26 cellular contexts compared by ENCODE assay signal in genomic region chr5:168340487-168340886, GRCh38.
"Had no signal": no experiment of that assay in that cellular context is flagged by ENCODE, and none has a peak within 500 bp of the region (broad histone marks: within the 10 kb centered on the region; RNA-seq: fewer than 3 reads in every experiment).

No MANE protein-coding gene starts in this region.

- H3K4me3 Mint-ChIP-seq: dendritic cell treated with granulocyte-macrophage colony-stimulating factor and Interleukin-4, amounts not matched to agents 40 ng/mL and 50 ng/mL, for 4 days; endodermal cell; immature natural killer cell; naive thymus-derived CD8-positive, alpha-beta T cell; nephron progenitor cell; stimulated activated naive CD8-positive, alpha-beta T cell treated with anti-CD3 and anti-CD28 coated beads, Interleukin-15, amount 100 ng/mL, for 72 hours had no signal

- H3K36me3 ChIP-seq: colonic mucosa, esophagus muscularis mucosa, heart right ventricle, lower lobe of right lung, right lobe of liver, suprapubic skin, transverse colon had no signal

- H3K9me3 Mint-ChIP-seq: dendritic cell treated with granulocyte-macrophage colony-stimulating factor and Interleukin-4, amounts not matched to agents 40 ng/mL and 50 ng/mL, for 4 days; endodermal cell; immature natural killer cell; nephron progenitor cell; stimulated activated naive CD8-positive, alpha-beta T cell treated with anti-CD3 and anti-CD28 coated beads, Interleukin-15, amount 100 ng/mL, for 72 hours had no signal

- H3K4me1 ChIP-seq: colonic mucosa, heart right ventricle, lower lobe of right lung, right lobe of liver had no signal

- H3K4me2 ChIP-seq: smooth muscle cell had no signal

- H3K4me3 ChIP-seq: colonic mucosa, esophagus muscularis mucosa, heart right ventricle, lower lobe of right lung, right lobe of liver, smooth muscle cell, suprapubic skin, transverse colon had no signal

- DNase-seq: colonic mucosa; effector CD8-positive, alpha-beta T cell; endodermal cell; foreskin melanocyte; glutamatergic neuron; heart right ventricle; hippocampal formation; immature natural killer cell; islet precursor cell; left ventricle myocardium superior; lower lobe of right lung; naive thymus-derived CD8-positive, alpha-beta T cell; nephron progenitor cell; nucleus accumbens; right lobe of liver; stimulated activated CD4-positive, alpha-beta T cell treated with anti-CD3 and anti-CD28 coated beads, Interleukin-12 subunit alpha, Interleukin-12 subunit beta, amount 100 ng/mL, for 4 hours; stimulated activated CD4-positive, alpha-beta T cell treated with anti-CD3 and anti-CD28 coated beads, Interleukin-1b, Interleukin-23, amount 100 ng/mL, for 48 hours; stimulated activated CD4-positive, alpha-beta T cell treated with anti-CD3 and anti-CD28 coated beads, Interleukin-4, amount 100 ng/mL, for 1 hour; stimulated activated CD8-positive, alpha-beta memory T cell treated with anti-CD3 and anti-CD28 coated beads, Interleukin-4, amount 100 ng/mL, for 48 hours; stimulated activated naive CD4-positive, alpha-beta T cell; stimulated activated naive CD8-positive, alpha-beta T cell treated with anti-CD3 and anti-CD28 coated beads, Interleukin-15, amount 100 ng/mL, for 72 hours; transverse colon had no signal

- H3K27ac ChIP-seq: colonic mucosa, esophagus muscularis mucosa, heart right ventricle, lower lobe of right lung, right lobe of liver, suprapubic skin, transverse colon had no signal

- H3K9me3 ChIP-seq: colonic mucosa, esophagus muscularis mucosa, heart right ventricle, lower lobe of right lung, right lobe of liver, suprapubic skin, transverse colon had no signal

- H3K36me3 Mint-ChIP-seq: immature natural killer cell; naive thymus-derived CD8-positive, alpha-beta T cell had no signal

- ATAC-seq: heart right ventricle; left ventricle myocardium superior; lower lobe of right lung; naive thymus-derived CD8-positive, alpha-beta T cell; right lobe of liver; stimulated activated naive CD8-positive, alpha-beta T cell treated with anti-CD3 and anti-CD28 coated beads, Interleukin-15, amount 100 ng/mL, for 72 hours had no signal

- H3K4me1 Mint-ChIP-seq: immature natural killer cell; stimulated activated naive CD8-positive, alpha-beta T cell treated with anti-CD3 and anti-CD28 coated beads, Interleukin-15, amount 100 ng/mL, for 72 hours had no signal

- H3K27ac Mint-ChIP-seq: dendritic cell treated with granulocyte-macrophage colony-stimulating factor and Interleukin-4, amounts not matched to agents 40 ng/mL and 50 ng/mL, for 4 days; endodermal cell; immature natural killer cell; naive thymus-derived CD8-positive, alpha-beta T cell; nephron progenitor cell; stimulated activated naive CD8-positive, alpha-beta T cell treated with anti-CD3 and anti-CD28 coated beads, Interleukin-15, amount 100 ng/mL, for 72 hours had no signal
